In the genomic region with DNA sequence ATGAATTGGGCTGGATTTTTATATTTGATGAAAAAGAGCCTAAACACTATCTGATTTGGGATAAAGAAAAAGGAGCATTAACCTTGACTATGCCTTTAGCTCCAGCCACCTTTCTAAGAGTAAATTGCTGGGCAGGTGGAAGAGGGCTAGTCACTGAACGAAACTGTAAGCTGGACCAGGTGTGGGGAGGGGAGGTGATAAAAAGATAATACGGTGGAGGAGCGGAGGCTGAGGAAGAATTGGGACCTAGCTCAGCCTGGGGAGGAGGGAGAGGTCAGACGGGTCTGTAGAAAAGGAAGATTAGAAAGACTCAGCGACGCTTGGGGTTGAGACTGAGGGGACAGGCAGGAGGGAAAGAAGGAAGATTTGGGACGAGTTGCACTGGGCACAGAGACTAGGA, we compare ENCODE assay signal across 1 cellular context.
TF ChIP-seq lines count a peak whose summit lies in the region.

No MANE protein-coding gene starts in this region.

TF ChIP-seq in K562, 482 proteins besides CTCF, POLR2A, EP300 and RAD21:
- TF ChIP-seq ZNF263 (CRISPR knock-in tag; IDR thresholded peaks at IDR 0.05; ENCODE audit: borderline replicate concordance) (peak; percentile 53; the same call in 1 of the 2 replicates), SUPT5H (IDR thresholded peaks at IDR 0.05) (0 out of 2 replicates have a peak, but pooled peaks have one; percentile 36)
